Comparison of ENCODE assay signal across 4 cellular contexts in the genomic region with DNA sequence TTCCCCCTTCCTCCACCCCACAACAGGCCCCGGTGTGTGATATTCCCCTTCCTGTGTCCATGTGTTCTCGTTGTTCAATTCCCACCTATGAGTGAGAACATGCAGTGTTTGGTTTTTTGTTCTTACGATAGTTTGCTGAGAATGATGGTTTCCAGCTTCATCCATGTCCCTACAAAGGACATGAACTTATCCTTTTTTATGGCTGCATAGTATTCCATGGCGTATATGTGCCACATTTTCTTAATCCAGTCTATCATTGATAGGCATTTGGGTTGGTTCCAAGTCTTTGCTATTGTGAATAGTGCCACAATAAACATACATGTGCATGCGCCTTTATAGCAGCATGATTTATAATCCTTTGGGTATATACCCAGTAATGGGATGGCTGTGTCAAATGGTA. TPM values are rescaled to one million over a fixed set of nuclear protein-coding genes. Genes with fewer than 3 reads are reported as not detected.
"Had no signal": no experiment of that assay in that cellular context is flagged by ENCODE, and none has a peak within 500 bp of the region (broad histone marks: within the 10 kb centered on the region; RNA-seq: fewer than 3 reads in every experiment).

No MANE protein-coding gene starts in this region.

RNA-seq across cellular contexts. Expression of gene RPRML, which starts 24.8 kb away (rescaled TPM):
- total RNA-seq: HepG2, HT-29, HT1080, IMR-90 had no signal
- polyA plus RNA-seq: HepG2, IMR-90 had no signal
